1 cellular context compared by ENCODE assay signal in genomic region chr13:114320065-114320464, GRCh38.
A peak's percentile ranks its signal among the peaks of the same experiment; 100 is the strongest.
TF ChIP-seq lines count a peak whose summit lies in the region.

No MANE protein-coding gene starts in this region.

TF ChIP-seq in K562, 482 proteins besides CTCF, POLR2A, EP300 and RAD21 (continued from another document and continues in another):
- TF ChIP-seq ZNF609 (CRISPR knock-in tag; IDR thresholded peaks at IDR 0.05; ENCODE audit: borderline replicate concordance) (no peak), ZNF280A (IDR thresholded peaks at IDR 0.05; ENCODE audit: low read depth, partially characterized antibody) (no peak), GABPB1 (CRISPR knock-in tag; IDR thresholded peaks at IDR 0.05) (no peak), FOXA3 (CRISPR knock-in tag; conservative IDR thresholded peaks at IDR 0.05 in 1 of 2, IDR thresholded peaks at IDR 0.05 in 1 of 2) (no peak), BRD4 (IDR thresholded peaks at IDR 0.05) (no peak), PKNOX1 (IDR thresholded peaks at IDR 0.05) (peak; percentile 24; the same call in 1 of the 2 replicates), MCM7 (IDR thresholded peaks at IDR 0.05) (no peak), ZFP36 (IDR thresholded peaks at IDR 0.05; ENCODE audit: low read depth, low read length, partially characterized antibody) (no peak), DNMT1 (IDR thresholded peaks at IDR 0.05) (no peak), CBX3 (IDR thresholded peaks at IDR 0.05; ENCODE audit: borderline replicate concordance in 1 of 2, low read length in 2 of 2) (no peak), CREBBP (IDR thresholded peaks at IDR 0.05; ENCODE audit: low read depth, low read length) (no peak), ZNF764 (CRISPR knock-in tag; IDR thresholded peaks at IDR 0.05; ENCODE audit: low read depth) (no peak), ZBTB2 (IDR thresholded peaks at IDR 0.05) (0 out of 2 replicates have a peak, but pooled peaks have one; percentile 26), MYNN (IDR thresholded peaks at IDR 0.05) (no peak), MYNN (CRISPR knock-in tag; IDR thresholded peaks at IDR 0.05) (no peak), L3MBTL2 (IDR thresholded peaks at IDR 0.05) (no peak), ZKSCAN1 (IDR thresholded peaks at IDR 0.05; ENCODE audit: low read depth, low read length) (no peak), HNRNPH1 (optimal IDR thresholded peaks at IDR 0.05; ENCODE audit: low read depth, low read length) (no peak), HMG20B (CRISPR knock-in tag; IDR thresholded peaks at IDR 0.05) (no peak), ARID1B (IDR thresholded peaks at IDR 0.05) (peak; percentile 61), SREBF2 (CRISPR knock-in tag; IDR thresholded peaks at IDR 0.05) (no peak), MYC (IDR thresholded peaks at IDR 0.05; ENCODE audit: low read depth, low read length) (no peak; the same call in 1 of the 2 replicates), MYC (CRISPR knock-in tag; IDR thresholded peaks at IDR 0.05; ENCODE audit: borderline replicate concordance, low read depth) (no peak), ZNF175 (CRISPR knock-in tag; IDR thresholded peaks at IDR 0.05; ENCODE audit: low read depth) (no peak), ZKSCAN8 (CRISPR knock-in tag; IDR thresholded peaks at IDR 0.05) (peak; percentile 62; the same call in 1 of the 2 replicates), ZNF830 (CRISPR knock-in tag; IDR thresholded peaks at IDR 0.05) (no peak), ZNF740 (CRISPR knock-in tag; IDR thresholded peaks at IDR 0.05) (no peak), ZNF740 (tag; IDR thresholded peaks at IDR 0.05) (no peak), RBFOX2 (IDR thresholded peaks at IDR 0.05; ENCODE audit: low read depth, low read length) (no peak), WHSC1 (IDR thresholded peaks at IDR 0.05; ENCODE audit: low read length) (no peak), ARHGAP35 (IDR thresholded peaks at IDR 0.05; ENCODE audit: partially characterized antibody) (no peak), NR4A1 (CRISPR knock-in tag; IDR thresholded peaks at IDR 0.05) (no peak), NR4A1 (tag; IDR thresholded peaks at IDR 0.05) (no peak), ZNF444 (CRISPR knock-in tag; IDR thresholded peaks at IDR 0.05) (no peak), NUFIP1 (IDR thresholded peaks at IDR 0.05; ENCODE audit: partially characterized antibody) (no peak), THRA (IDR thresholded peaks at IDR 0.05) (no peak), ZNF217 (CRISPR knock-in tag; IDR thresholded peaks at IDR 0.05) (no peak), VEZF1 (CRISPR knock-in tag; IDR thresholded peaks at IDR 0.05) (no peak), ILF3 (IDR thresholded peaks at IDR 0.05; ENCODE audit: borderline replicate concordance) (no peak), USF2 (CRISPR knock-in tag; IDR thresholded peaks at IDR 0.05) (no peak), JUN (IDR thresholded peaks at IDR 0.05; ENCODE audit: borderline replicate concordance, low read depth, low read length) (no peak), JUN (CRISPR knock-in tag; IDR thresholded peaks at IDR 0.05; ENCODE audit: borderline replicate concordance) (no peak), ZSCAN29 (IDR thresholded peaks at IDR 0.05) (no peak), TAF1 (IDR thresholded peaks at IDR 0.05; ENCODE audit: control insufficient read depth, extremely low read depth, insufficient read depth, low read length, severe bottlenecking) (no peak), NFIC (IDR thresholded peaks at IDR 0.05) (peak; percentile 15; the same call in 1 of the 2 replicates), SMARCA4 (IDR thresholded peaks at IDR 0.05) (peak; percentile 28; the same call in 1 of the 2 replicates), NEUROD1 (IDR thresholded peaks at IDR 0.05; ENCODE audit: borderline replicate concordance, low read depth, low read length, partially characterized antibody) (no peak), STAT5B (CRISPR knock-in tag; IDR thresholded peaks at IDR 0.05) (no peak), HMGXB4 (CRISPR knock-in tag; IDR thresholded peaks at IDR 0.05) (no peak), KDM1A (IDR thresholded peaks at IDR 0.05) (peak; percentile 47 to 54; a peak in 2 of 4 replicates), CREB3L1 (IDR thresholded peaks at IDR 0.05; ENCODE audit: borderline replicate concordance, low read depth) (no peak), ZBED1 (IDR thresholded peaks at IDR 0.05) (no peak)
